In the genomic region with DNA sequence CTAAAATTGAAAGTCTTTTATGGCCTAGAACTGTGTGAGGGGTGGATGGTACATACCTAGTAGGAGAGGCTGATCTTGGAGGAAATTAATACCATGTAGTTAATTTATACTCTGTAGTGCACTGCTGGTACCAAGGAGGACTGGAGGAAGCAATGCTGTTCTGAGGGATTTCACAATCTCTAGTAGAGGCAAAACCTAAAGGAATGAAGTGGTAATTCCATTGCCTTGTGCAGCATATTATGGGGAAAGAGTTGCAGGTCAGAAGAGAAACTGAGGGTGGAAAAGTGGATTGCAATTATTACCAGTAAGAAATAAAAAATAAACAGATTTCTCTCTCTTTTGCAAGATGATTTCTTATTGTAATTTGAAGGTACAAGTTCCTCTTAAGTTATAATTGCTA, we compare ENCODE assay signal across 11 cellular contexts. TPM values are rescaled to one million over a fixed set of nuclear protein-coding genes. Genes with fewer than 3 reads are reported as not detected.
DNase-seq lines count a peak whose midpoint lies in the region; ATAC-seq, FAIRE-seq and TF ChIP-seq lines count a peak whose summit lies in the region.
"Had no signal": no experiment of that assay in that cellular context is flagged by ENCODE, and none has a peak within 500 bp of the region (broad histone marks: within the 10 kb centered on the region; RNA-seq: fewer than 3 reads in every experiment).

No MANE protein-coding gene starts in this region.

- H3K4me3 ChIP-seq in NT2/D1 (ENCODE audit: insufficient read length, low read depth), result no peak overlapping the region
- H3K4me3 ChIP-seq in endothelial cell of umbilical vein (replicated peaks in 1 of 3; ENCODE audit: insufficient read depth in 1 of 3, low read depth in 1 of 3, low read length in 3 of 3), result no peak overlapping the region
- peak overlapping the region; percentile 99 for H3K4me3 ChIP-seq in skeletal muscle satellite cell (ENCODE audit: low read length)

- no peak for DNase-seq in activated naive CD4-positive, alpha-beta T cell treated with anti-CD3 and anti-CD28 coated beads, Interleukin-2, amount 50 U/mL, for 72 hours (ENCODE audit: low spot score in 2 of 2)
- no peak for DNase-seq in NT2/D1 (ENCODE audit: low read depth, low spot score)
- DNase-seq in endothelial cell of umbilical vein (ENCODE audit: low read depth, low spot score), result no peak
- no peak for DNase-seq in stimulated activated CD4-positive, alpha-beta T cell treated with anti-CD3 and anti-CD28 coated beads, Interleukin-4, amount 100 ng/mL, for 4 hours
- DNase-seq: SHP77; stimulated activated CD4-positive, alpha-beta T cell treated with anti-CD3 and anti-CD28 coated beads, Interleukin-12 subunit alpha, Interleukin-12 subunit beta, amount 100 ng/mL, for 4 hours had no signal

- no peaks in the 10 kb centered on the region for H4K20me1 ChIP-seq in endothelial cell of umbilical vein (replicated peaks; ENCODE audit: control insufficient read depth, extremely low read depth, insufficient read depth, low read length)

- POLR2A ChIA-PET in endothelial cell of umbilical vein (lab: Charles Lee), result interaction anchor here (0.6 kb wide), 1 partner anchor 101 kb away, joined by 3 read pairs; no protein-coding TSS in a partner anchor

- peak overlapping the region; percentile 5 for H3K4me3 Mint-ChIP-seq in activated naive CD4-positive, alpha-beta T cell treated with anti-CD3 and anti-CD28 coated beads, Interleukin-2, amount 50 U/mL, for 24 hours

- BruUV-seq in endothelial cell of umbilical vein (replicated peaks; lab: Mats Ljungman, UMichigan), result no TSS peak

- no peaks in the 10 kb centered on the region for H3K27me3 Mint-ChIP-seq in activated naive CD4-positive, alpha-beta T cell treated with anti-CD3 and anti-CD28 coated beads, Interleukin-2, amount 50 U/mL, for 24 hours

- H3K27me3 ChIP-seq in NT2/D1 (ENCODE audit: insufficient read depth, insufficient read length) (no peaks in the 10 kb centered on the region), endothelial cell of umbilical vein (ENCODE audit: control insufficient read depth in 2 of 2, insufficient read depth in 2 of 2, low read length in 2 of 2) (no peaks in the 10 kb centered on the region), skeletal muscle satellite cell (ENCODE audit: control insufficient read depth, insufficient read depth, low read length) (no peaks in the 10 kb centered on the region)
- H3K27me3 ChIP-seq: vagina had no signal

- no peak overlapping the region for H2AFZ ChIP-seq in endothelial cell of umbilical vein (ENCODE audit: low read depth, low read length)

- no peaks in the 10 kb centered on the region for H3K9me3 ChIP-seq in NT2/D1 (ENCODE audit: insufficient read depth, low read length)
- H3K9me3 ChIP-seq in endothelial cell of umbilical vein (replicated peaks; ENCODE audit: control insufficient read depth, insufficient read depth, low read length), result no peaks in the 10 kb centered on the region
- no peaks in the 10 kb centered on the region for H3K9me3 ChIP-seq in skeletal muscle satellite cell (replicated peaks; ENCODE audit: low read length)
- H3K9me3 ChIP-seq: vagina had no signal

- no peaks in the 10 kb centered on the region for H3K9me3 Mint-ChIP-seq in activated naive CD4-positive, alpha-beta T cell treated with anti-CD3 and anti-CD28 coated beads, Interleukin-2, amount 50 U/mL, for 24 hours
- H3K9me3 Mint-ChIP-seq in activated naive CD4-positive, alpha-beta T cell treated with anti-CD3 and anti-CD28 coated beads, Interleukin-2, amount 50 U/mL, for 72 hours, result no peaks in the 10 kb centered on the region

- H3K27ac ChIP-seq in endothelial cell of umbilical vein (ENCODE audit: insufficient read depth, low read depth, low read length), result no peak overlapping the region
- H3K27ac ChIP-seq: vagina had no signal

- H3K9ac ChIP-seq in NT2/D1 (ENCODE audit: insufficient read length, low read depth) (peak overlapping the region; percentile 29), endothelial cell of umbilical vein (replicated peaks; ENCODE audit: extremely low read depth, insufficient read depth, low read length) (no peak overlapping the region), skeletal muscle satellite cell (ENCODE audit: low read depth, low read length) (peak overlapping the region; percentile 95)

- no peak for ATAC-seq in activated naive CD4-positive, alpha-beta T cell treated with anti-CD3 and anti-CD28 coated beads, Interleukin-2, amount 50 U/mL, for 72 hours
- ATAC-seq in HG02973 (IDR thresholded peaks at IDR 0.05; ENCODE audit: unreplicated experiment) (no peak), HG03460 (IDR thresholded peaks at IDR 0.05; ENCODE audit: unreplicated experiment) (no peak)

- H3K4me2 ChIP-seq in endothelial cell of umbilical vein (ENCODE audit: insufficient read depth, low read length) (peak overlapping the region; percentile 98), skeletal muscle satellite cell (ENCODE audit: low read length) (peak overlapping the region; percentile 92)

- FAIRE-seq in endothelial cell of umbilical vein (lab: Jason Lieb, UNC), result no peak

- peaks cover 42% of the 10 kb centered on the region for H3K4me1 Mint-ChIP-seq in activated naive CD4-positive, alpha-beta T cell treated with anti-CD3 and anti-CD28 coated beads, Interleukin-2, amount 50 U/mL, for 24 hours

- H3K4me1 ChIP-seq in NT2/D1 (ENCODE audit: insufficient read depth, insufficient read length) (peaks cover 2% of the 10 kb centered on the region), endothelial cell of umbilical vein (ENCODE audit: control insufficient read depth, extremely low read depth, insufficient read depth, low read length) (peaks cover 19% of the 10 kb centered on the region), skeletal muscle satellite cell (ENCODE audit: control insufficient read depth, insufficient read depth, low read length) (peaks cover 18% of the 10 kb centered on the region)

- CTCF ChIA-PET in endothelial cell of umbilical vein (lab: Charles Lee), result interaction anchor here (0.9 to 1.5 kb wide), 2 partner anchors 14 to 485 kb away, joined by 3 read pairs; no protein-coding TSS in a partner anchor

- dilution Hi-C loops in endothelial cell of umbilical vein (cut with MboI; ENCODE audit: extremely low pct_ligation_motif_present, low sequenced_read_pairs), result no loop called here

- H3K79me2 ChIP-seq in endothelial cell of umbilical vein (ENCODE audit: control insufficient read depth, insufficient read depth, low read length), result peaks cover 65% of the 10 kb centered on the region

- no peaks in the 10 kb centered on the region for H3K9me1 ChIP-seq in endothelial cell of umbilical vein (replicated peaks; ENCODE audit: control insufficient read depth, extremely low read depth, insufficient read depth, low read length)

- H3K36me3 ChIP-seq in NT2/D1 (ENCODE audit: insufficient read depth, insufficient read length, low read length) (peaks cover 7% of the 10 kb centered on the region), endothelial cell of umbilical vein (ENCODE audit: control insufficient read depth in 2 of 2, extremely low read depth in 1 of 2, insufficient read depth in 2 of 2, low read length in 2 of 2) (no peaks in the 10 kb centered on the region), skeletal muscle satellite cell (ENCODE audit: insufficient read depth, low read length) (no peaks in the 10 kb centered on the region)
- H3K36me3 ChIP-seq: vagina had no signal

- intact Hi-C loops in endothelial cell of umbilical vein (cut with micrococcal nuclease), result no loop called here

- peaks cover 1% of the 10 kb centered on the region for H3K36me3 Mint-ChIP-seq in activated naive CD4-positive, alpha-beta T cell treated with anti-CD3 and anti-CD28 coated beads, Interleukin-2, amount 50 U/mL, for 24 hours
- peaks cover 6 to 11% of the 10 kb centered on the region in 2 donors for H3K36me3 Mint-ChIP-seq in activated naive CD4-positive, alpha-beta T cell treated with anti-CD3 and anti-CD28 coated beads, Interleukin-2, amount 50 U/mL, for 72 hours

- TF ChIP-seq POLR2A in endothelial cell of umbilical vein (IDR thresholded peaks at IDR 0.05; ENCODE audit: low read depth, low read length), result no peak

- no peak overlapping the region for H3K27ac Mint-ChIP-seq in activated naive CD4-positive, alpha-beta T cell treated with anti-CD3 and anti-CD28 coated beads, Interleukin-2, amount 50 U/mL, for 24 hours
- no peak overlapping the region for H3K27ac Mint-ChIP-seq in activated naive CD4-positive, alpha-beta T cell treated with anti-CD3 and anti-CD28 coated beads, Interleukin-2, amount 50 U/mL, for 72 hours

- TF ChIP-seq CTCF in endothelial cell of umbilical vein (IDR thresholded peaks at IDR 0.05; ENCODE audit: extremely low read depth in 1 of 2, insufficient read depth in 1 of 2, low read depth in 1 of 2, low read length in 2 of 2), result no peak

TF ChIP-seq in endothelial cell of umbilical vein, 7 proteins besides CTCF, POLR2A, EP300 and RAD21:
- no peak for TF ChIP-seq GATA2 (IDR thresholded peaks at IDR 0.05; ENCODE audit: insufficient read depth, insufficient read length, low read depth, low read length)
- TF ChIP-seq JUN (IDR thresholded peaks at IDR 0.05; ENCODE audit: borderline replicate concordance, insufficient read depth, insufficient read length, low read depth), result no peak
- no peak for TF ChIP-seq POLR2AphosphoS5 (IDR thresholded peaks at IDR 0.05; ENCODE audit: insufficient read depth, low read depth, low read length)
- TF ChIP-seq FOS (IDR thresholded peaks at IDR 0.05; ENCODE audit: borderline replicate concordance, insufficient read depth, low read length), result no peak
- no peak for TF ChIP-seq EZH2 (IDR thresholded peaks at IDR 0.05; ENCODE audit: borderline replicate concordance, low read depth, low read length, severe bottlenecking)
- no peak for TF ChIP-seq MAX (IDR thresholded peaks at IDR 0.05; ENCODE audit: insufficient read depth, insufficient read length)
- no peak for TF ChIP-seq MYC (IDR thresholded peaks at IDR 0.05; ENCODE audit: low read depth, low read length)

RNA-seq across cellular contexts. Expression of gene ABI2, which starts 2.2 kb away (rescaled TPM):
- 10 to 100 TPM; 45.3 to 46.1 TPM for total RNA-seq in activated naive CD4-positive, alpha-beta T cell treated with anti-CD3 and anti-CD28 coated beads, Interleukin-2, amount 50 U/mL, for 72 hours
- 61.0 and 74.4 TPM in 2 replicates for total RNA-seq in endothelial cell of umbilical vein
- 30.9 and 35.7 TPM in 2 replicates for polyA plus RNA-seq in endothelial cell of umbilical vein
- polyA plus RNA-seq in endothelial cell of umbilical vein (2011; cell fraction: cytosol; rRNA removed), result 44.2 and 48.8 TPM in 2 replicates
- polyA plus RNA-seq in endothelial cell of umbilical vein (2011; cell fraction: nucleus; rRNA removed), result 67.1 and 72.0 TPM in 2 replicates
- polyA plus RNA-seq in endothelial cell of umbilical vein (2012), result 63.0 and 68.9 TPM in 2 replicates
- 46.0 and 53.9 TPM in 2 replicates for polyA minus RNA-seq in endothelial cell of umbilical vein
- polyA minus RNA-seq in endothelial cell of umbilical vein (2011; cell fraction: cytosol; rRNA and poly(A)+ RNA removed), result 11.4 TPM
- polyA minus RNA-seq in endothelial cell of umbilical vein (2011; cell fraction: nucleus; rRNA and poly(A)+ RNA removed), result 37.0 and 43.2 TPM in 2 replicates
- 27.9 and 28.2 TPM in 2 replicates for total RNA-seq in skeletal muscle satellite cell (2012; rRNA removed)
